25 cellular contexts compared by ENCODE assay signal in the genomic region with DNA sequence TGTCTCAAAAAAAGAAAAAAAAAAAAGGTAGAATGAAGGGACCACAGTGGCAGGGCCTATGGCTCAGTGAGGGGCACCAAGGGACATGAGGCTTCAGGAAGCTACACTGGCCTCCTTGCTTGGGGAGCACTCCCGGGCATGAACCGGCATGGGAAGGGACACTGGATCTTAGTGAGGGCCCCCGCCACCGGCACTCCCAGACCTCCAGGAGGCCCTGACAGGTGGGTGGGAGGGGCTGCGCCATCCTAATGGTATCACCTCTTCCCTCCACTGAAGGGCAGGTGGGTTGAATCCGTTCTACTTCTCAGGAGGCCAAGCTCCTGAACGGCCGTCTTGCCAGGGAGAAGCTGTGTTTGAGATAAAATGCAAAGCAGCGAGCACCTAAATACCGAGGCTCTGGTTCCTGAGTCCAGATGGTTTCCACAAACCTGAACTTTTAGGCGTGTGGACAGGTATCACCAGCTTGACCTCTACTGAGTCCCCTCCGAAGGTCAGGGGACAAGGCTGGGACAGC.
"Had no signal": no experiment of that assay in that cellular context is flagged by ENCODE, and none has a peak within 500 bp of the region (broad histone marks: within the 10 kb centered on the region; RNA-seq: fewer than 3 reads in every experiment).

No MANE protein-coding gene starts in this region.

- ATAC-seq: left ventricle myocardium superior; mucosa of descending colon; psoas muscle; stimulated activated naive B cell treated with anti-CD40 and anti-IgM and Interleukin-4, amounts not matched to agents 10 μg/mL and 1 μg/mL and 100 μg/mL, for 72 hours had no signal

- H3K36me3 Mint-ChIP-seq: immature natural killer cell; memory B cell; mesothelial cell of epicardium; naive B cell; natural killer cell treated with Interleukin-12 subunit alpha and Interleukin-12 subunit beta and Interleukin-15 and Interleukin-18, amount 100 ng/mL, for 72 hours; neural progenitor cell; stimulated activated naive B cell treated with anti-CD40 and anti-IgM and Interleukin-4, amounts not matched to agents 10 μg/mL and 1 μg/mL and 100 μg/mL, for 72 hours had no signal

- H3K27ac ChIP-seq: esophagus muscularis mucosa, neural progenitor cell, psoas muscle, skin epidermis, thoracic aorta, tibial nerve, vagina had no signal

- H3K27me3 ChIP-seq: neural progenitor cell, tibial nerve, vagina had no signal

- H3K4me1 Mint-ChIP-seq: immature natural killer cell; memory B cell; mesothelial cell of epicardium; naive B cell; neural progenitor cell; stimulated activated naive B cell treated with anti-CD40 and anti-IgM and Interleukin-4, amounts not matched to agents 10 μg/mL and 1 μg/mL and 100 μg/mL, for 72 hours had no signal

- H3K4me3 ChIP-seq: esophagus muscularis mucosa, lung, mucosa of descending colon, neural progenitor cell, psoas muscle, skin epidermis, thoracic aorta, tibial nerve, vagina had no signal

- H2AFZ ChIP-seq: neural progenitor cell had no signal

- DNase-seq: effector CD8-positive, alpha-beta T cell; foreskin melanocyte; glutamatergic neuron; hypothalamus; immature natural killer cell; left ventricle myocardium superior; mucosa of descending colon; naive B cell; psoas muscle; right cardiac atrium; stimulated activated CD4-positive, alpha-beta T cell treated with anti-CD3 and anti-CD28 coated beads, Interleukin-15, amount 100 ng/mL, for 24 hours; stimulated activated CD4-positive, alpha-beta T cell treated with anti-CD3 and anti-CD28 coated beads, Interleukin-2, amount 100 ng/mL, for 48 hours; stimulated activated naive B cell treated with anti-CD40 and anti-IgM and Interleukin-4, amounts not matched to agents 10 μg/mL and 1 μg/mL and 100 μg/mL, for 72 hours had no signal

- H3K9me3 ChIP-seq: esophagus muscularis mucosa, mucosa of descending colon, psoas muscle, thoracic aorta, vagina had no signal

- H3K4me2 ChIP-seq: neural progenitor cell had no signal

- H3K27ac Mint-ChIP-seq: dendritic cell treated with granulocyte-macrophage colony-stimulating factor and Interleukin-4, amounts not matched to agents 40 ng/mL and 50 ng/mL, for 4 days; memory B cell; mesothelial cell of epicardium; naive B cell; natural killer cell treated with Interleukin-12 subunit alpha and Interleukin-12 subunit beta and Interleukin-15 and Interleukin-18, amount 100 ng/mL, for 72 hours; neural progenitor cell; stimulated activated naive B cell treated with anti-CD40 and anti-IgM and Interleukin-4, amounts not matched to agents 10 μg/mL and 1 μg/mL and 100 μg/mL, for 72 hours; stimulated activated naive CD8-positive, alpha-beta T cell treated with anti-CD3 and anti-CD28 coated beads, Interleukin-15, Interleukin-2, amounts not matched to agents 100 ng/mL and 50 ng/mL, for 24 hours had no signal

- H3K4me1 ChIP-seq: esophagus muscularis mucosa, neural progenitor cell, psoas muscle, tibial nerve, vagina had no signal

- H3K36me3 ChIP-seq: esophagus muscularis mucosa, neural progenitor cell, thoracic aorta, tibial nerve, vagina had no signal

- H3K4me3 Mint-ChIP-seq: dendritic cell treated with granulocyte-macrophage colony-stimulating factor and Interleukin-4, amounts not matched to agents 40 ng/mL and 50 ng/mL, for 4 days; immature natural killer cell; memory B cell; mesothelial cell of epicardium; naive B cell; natural killer cell treated with Interleukin-12 subunit alpha and Interleukin-12 subunit beta and Interleukin-15 and Interleukin-18, amount 100 ng/mL, for 72 hours; neural progenitor cell; stimulated activated naive B cell treated with anti-CD40 and anti-IgM and Interleukin-4, amounts not matched to agents 10 μg/mL and 1 μg/mL and 100 μg/mL, for 72 hours; stimulated activated naive CD8-positive, alpha-beta T cell treated with anti-CD3 and anti-CD28 coated beads, Interleukin-15, Interleukin-2, amounts not matched to agents 100 ng/mL and 50 ng/mL, for 24 hours had no signal

- H3K9me3 Mint-ChIP-seq: dendritic cell treated with granulocyte-macrophage colony-stimulating factor and Interleukin-4, amounts not matched to agents 40 ng/mL and 50 ng/mL, for 4 days; immature natural killer cell; memory B cell; mesothelial cell of epicardium; natural killer cell treated with Interleukin-12 subunit alpha and Interleukin-12 subunit beta and Interleukin-15 and Interleukin-18, amount 100 ng/mL, for 72 hours; neural progenitor cell; stimulated activated naive CD8-positive, alpha-beta T cell treated with anti-CD3 and anti-CD28 coated beads, Interleukin-15, Interleukin-2, amounts not matched to agents 100 ng/mL and 50 ng/mL, for 24 hours had no signal
